25 cellular contexts compared by ENCODE assay signal in the genomic region with DNA sequence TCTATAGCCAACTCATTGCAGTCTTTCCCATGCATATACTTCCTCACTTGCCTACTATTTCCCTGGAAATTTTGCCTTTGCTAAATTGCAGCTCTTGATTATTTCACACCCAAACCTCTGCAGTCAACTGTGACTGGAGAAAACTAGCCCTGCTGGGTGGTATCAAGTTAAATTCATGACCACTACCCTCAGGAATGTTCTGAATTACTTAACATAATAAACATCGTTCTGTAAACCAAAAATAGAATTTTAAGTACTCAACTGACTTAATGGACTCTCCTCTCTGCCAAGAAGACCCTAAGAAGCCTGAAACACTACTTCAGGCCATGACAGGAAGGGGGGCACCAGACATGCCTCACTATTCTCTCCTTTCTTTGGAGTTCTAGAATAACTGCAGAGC.
"Had no signal": no experiment of that assay in that cellular context is flagged by ENCODE, and none has a peak within 500 bp of the region (broad histone marks: within the 10 kb centered on the region; RNA-seq: fewer than 3 reads in every experiment).

No MANE protein-coding gene starts in this region.

- H3K36me3 ChIP-seq: cardiac muscle cell, lower lobe of right lung, prostate gland, sigmoid colon, suprapubic skin, upper lobe of left lung had no signal

- H3K4me1 Mint-ChIP-seq: activated CD8-positive, alpha-beta memory T cell treated with anti-CD3 and anti-CD28 coated beads, Interleukin-2, amount 10 ng/mL, durations not matched to agents 7 days and 5 days; natural killer cell had no signal

- H3K4me1 ChIP-seq: lower lobe of right lung, prostate gland, sigmoid colon, suprapubic skin, upper lobe of left lung had no signal

- ATAC-seq: activated CD8-positive, alpha-beta memory T cell treated with anti-CD3 and anti-CD28 coated beads, Interleukin-2, amount 10 ng/mL, durations not matched to agents 7 days and 5 days; left cardiac atrium; lower lobe of right lung; mucosa of descending colon; natural killer cell; stimulated activated naive CD8-positive, alpha-beta T cell treated with anti-CD3 and anti-CD28 coated beads, Interleukin-15, Interleukin-2, amounts not matched to agents 100 U/mL and 50 U/mL, for 24 hours had no signal

- DNase-seq: activated CD4-positive, alpha-beta T cell treated with anti-CD3 and anti-CD28 coated beads for 1 hour; activated CD4-positive, alpha-beta T cell treated with anti-CD3 and anti-CD28 coated beads, Interleukin-2, amount 50 U/mL, for 48 hours; activated CD8-positive, alpha-beta memory T cell treated with anti-CD3 and anti-CD28 coated beads, Interleukin-2, amount 10 ng/mL, durations not matched to agents 7 days and 5 days; activated effector memory CD4-positive, alpha-beta T cell treated with anti-CD3 and anti-CD28 coated beads, Interleukin-2, amount 50 U/mL, for 16 hours; activated T-cell treated with anti-CD3 and anti-CD28 coated beads, Interleukin-2, amount 50 U/mL, for 24 hours; amygdala; cortex of kidney; effector memory CD4-positive, alpha-beta T cell; hippocampal formation; left cardiac atrium; lower lobe of right lung; mucosa of descending colon; natural killer cell; sigmoid colon; stimulated activated CD4-positive, alpha-beta T cell treated with anti-CD3 and anti-CD28 coated beads, Interleukin-2, amount 100 ng/mL, for 48 hours; stimulated activated CD8-positive, alpha-beta memory T cell treated with anti-CD3 and anti-CD28 coated beads, Interleukin-4, amount 100 ng/mL, for 48 hours; stimulated activated naive CD8-positive, alpha-beta T cell treated with anti-CD3 and anti-CD28 coated beads, Interleukin-15, Interleukin-2, amounts not matched to agents 100 U/mL and 50 U/mL, for 24 hours; SW 1271; T1000; upper lobe of left lung had no signal

- H3K4me3 ChIP-seq: cardiac muscle cell, lower lobe of right lung, mucosa of descending colon, prostate gland, sigmoid colon, suprapubic skin, upper lobe of left lung had no signal

- H3K27me3 ChIP-seq: cardiac muscle cell, sigmoid colon, suprapubic skin, upper lobe of left lung had no signal

- H3K4me3 Mint-ChIP-seq: activated CD8-positive, alpha-beta memory T cell treated with anti-CD3 and anti-CD28 coated beads, Interleukin-2, amount 10 ng/mL, durations not matched to agents 7 days and 5 days; activated naive CD8-positive, alpha-beta T cell; activated T-cell treated with anti-CD3 and anti-CD28 coated beads, Interleukin-2, amount 50 U/mL, for 24 hours; natural killer cell had no signal

- H3K27ac ChIP-seq: cardiac muscle cell, epithelial cell of prostate, lower lobe of right lung, prostate gland, sigmoid colon, suprapubic skin, upper lobe of left lung had no signal

- H3K9me3 ChIP-seq: lower lobe of right lung, prostate gland, sigmoid colon, suprapubic skin, upper lobe of left lung had no signal

- H3K27me3 Mint-ChIP-seq: activated CD8-positive, alpha-beta memory T cell treated with anti-CD3 and anti-CD28 coated beads, Interleukin-2, amount 10 ng/mL, durations not matched to agents 7 days and 5 days; activated naive CD8-positive, alpha-beta T cell; activated T-cell treated with anti-CD3 and anti-CD28 coated beads, Interleukin-2, amount 50 U/mL, for 24 hours had no signal

- H3K36me3 Mint-ChIP-seq: activated CD8-positive, alpha-beta memory T cell treated with anti-CD3 and anti-CD28 coated beads, Interleukin-2, amount 10 ng/mL, durations not matched to agents 7 days and 5 days; activated naive CD8-positive, alpha-beta T cell; natural killer cell had no signal
